Comparison of ENCODE assay signal across 14 cellular contexts in genomic region chr3:86982883-86983282, GRCh38. TPM values are rescaled to one million over a fixed set of nuclear protein-coding genes. Genes with fewer than 3 reads are reported as not detected.
A peak's percentile ranks its signal among the peaks of the same experiment; 100 is the strongest.
DNase-seq lines count a peak whose midpoint lies in the region; ATAC-seq and TF ChIP-seq lines count a peak whose summit lies in the region.
"Had no signal": no experiment of that assay in that cellular context is flagged by ENCODE, and none has a peak within 500 bp of the region (broad histone marks: within the 10 kb centered on the region; RNA-seq: fewer than 3 reads in every experiment).

No MANE protein-coding gene starts in this region.

- peak overlapping the region; percentile 80 for H3K4me2 ChIP-seq in osteoblast (ENCODE audit: insufficient read depth, low read length)

- no peaks in the 10 kb centered on the region for H3K4me1 Mint-ChIP-seq in natural killer cell

- H3K4me3 ChIP-seq in AG04449 (ENCODE audit: low read depth, low read length) = no peak overlapping the region
- peak overlapping the region; percentile 0 for H3K4me3 ChIP-seq in fibroblast of pulmonary artery (replicated peaks; ENCODE audit: low read depth, low read length)
- peak overlapping the region; percentile 33 for H3K4me3 ChIP-seq in osteoblast (ENCODE audit: insufficient read depth, low read length)

- H3K4me3 Mint-ChIP-seq in natural killer cell = no peak overlapping the region

- no peak for TF ChIP-seq CTCF in AG04449 (IDR thresholded peaks at IDR 0.05; ENCODE audit: insufficient read depth, low read length, missing control alignments)
- no peak for TF ChIP-seq CTCF in fibroblast of pulmonary artery (IDR thresholded peaks at IDR 0.05; ENCODE audit: low read length, missing control alignments)
- TF ChIP-seq CTCF in osteoblast (IDR thresholded peaks at IDR 0.05; ENCODE audit: extremely low read depth, low read depth, low read length) = no peak
- TF ChIP-seq CTCF in natural killer cell (IDR thresholded peaks at IDR 0.05) = no peak

- H2AFZ ChIP-seq in osteoblast (ENCODE audit: low read length) = no peak overlapping the region

- H3K27me3 ChIP-seq in osteoblast (ENCODE audit: insufficient read depth, low read length) = no peaks in the 10 kb centered on the region
- H3K27me3 ChIP-seq: foreskin keratinocyte had no signal

- H3K27ac ChIP-seq in osteoblast (ENCODE audit: low read depth, low read length) = peak overlapping the region; percentile 97
- H3K27ac ChIP-seq: foreskin keratinocyte, HL-60 had no signal

- H3K9me3 ChIP-seq in osteoblast (ENCODE audit: low read depth, low read length) = no peaks in the 10 kb centered on the region

- ATAC-seq in HG03571 (IDR thresholded peaks at IDR 0.05; ENCODE audit: unreplicated experiment) = no peak
- no peak for ATAC-seq in natural killer cell
- ATAC-seq: foreskin keratinocyte had no signal

- H3K4me1 ChIP-seq in osteoblast (ENCODE audit: insufficient read depth, low read length) = peaks cover 81% of the 10 kb centered on the region

- no peak overlapping the region for H3K27ac Mint-ChIP-seq in natural killer cell

- peaks cover 96% of the 10 kb centered on the region for H3K79me2 ChIP-seq in osteoblast (ENCODE audit: insufficient read depth, low read length)

- CTCF ChIA-PET in AG04449 (lab: Yijun Ruan, JAX) = no interaction called here

- H3K27me3 Mint-ChIP-seq in natural killer cell (ENCODE audit: low read depth in 2 of 2) = no peaks in the 10 kb centered on the region

- H3K36me3 ChIP-seq in osteoblast (ENCODE audit: insufficient read depth, low read length) = peaks cover 27% of the 10 kb centered on the region

- no peaks in the 10 kb centered on the region for H4K20me1 ChIP-seq in osteoblast (ENCODE audit: insufficient read depth, low read length)

- POLR2A ChIA-PET in AG04449 (lab: Yijun Ruan, JAX) = no interaction called here

- intact Hi-C loops in natural killer cell (cut with micrococcal nuclease) = no loop called here

- DNase-seq in AG04449 (ENCODE audit: low read depth, low spot score) (peak; percentile 70), RPMI7951 (ENCODE audit: low read depth) (peak; percentile 76), fibroblast of pulmonary artery (ENCODE audit: low read depth) (peak; percentile 92), osteoblast (ENCODE audit: insufficient read length, low spot score, missing footprints) (peak; percentile 66), NCI-H82 treated with DMSO at 0.1 percent for 48 hours (lab: John Stamatoyannopoulos, UW; ENCODE audit: unreplicated experiment) (no peak), nucleus accumbens (lab: John Stamatoyannopoulos, UW) (no peak), natural killer cell (no peak)
- DNase-seq: DND-41, foreskin keratinocyte, MM.1S, NCI-H510A, SHP77 had no signal

- peaks cover 0 to 2% of the 10 kb centered on the region in 2 donors for H3K9me3 Mint-ChIP-seq in natural killer cell

- no peaks in the 10 kb centered on the region for H3K36me3 Mint-ChIP-seq in natural killer cell

RNA-seq across cellular contexts. Expression of gene VGLL3, which starts 8.1 kb away (rescaled TPM):
- total RNA-seq in RPMI7951 (2014; rRNA removed; shearing (Covaris generic)) = 10.4 and 19.8 TPM in 2 replicates
- total RNA-seq in osteoblast (198 and 242 TPM in 2 replicates), natural killer cell (not detected)

Comparison
In these comparisons a context has a peak if more than half of its experiments do, and no peak if none do; other contexts are left out.
1. DNase-seq: peak in AG04449 (single experiment), RPMI7951 (single experiment), fibroblast of pulmonary artery (single experiment) and osteoblast (single experiment); none in NCI-H82 treated with DMSO at 0.1 percent for 48 hours (single experiment), nucleus accumbens (0 of 56) and natural killer cell (single experiment).
2. RNA of gene VGLL3, which starts 8.1 kb away (total RNA-seq): 198 to 242 TPM in osteoblast and 10.4 to 19.8 TPM in RPMI7951; not detected in natural killer cell; every median in the first group is over 10 times any median in the second.